33 cellular contexts compared by ENCODE assay signal in the genomic region with DNA sequence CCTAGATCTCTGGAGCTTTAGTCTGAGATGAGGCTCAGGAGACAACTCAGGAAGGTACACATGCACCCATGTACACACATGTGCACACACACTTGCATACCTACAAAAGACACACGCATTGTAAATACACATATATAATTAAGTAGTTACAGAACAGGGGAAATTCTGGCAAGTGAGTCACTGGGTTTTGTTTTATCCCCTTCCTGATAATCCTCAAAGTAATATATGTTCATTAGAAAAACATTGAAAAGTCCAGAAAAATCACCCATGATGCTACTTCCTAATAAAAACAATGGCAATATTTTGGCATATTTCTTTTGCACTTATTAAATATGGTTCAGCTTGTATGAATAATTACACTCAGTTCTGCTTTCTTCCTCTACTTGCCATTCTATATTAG.
DNase-seq lines count a peak whose midpoint lies in the region; FAIRE-seq and TF ChIP-seq lines count a peak whose summit lies in the region.
"Had no signal": no experiment of that assay in that cellular context is flagged by ENCODE, and none has a peak within 500 bp of the region (broad histone marks: within the 10 kb centered on the region; RNA-seq: fewer than 3 reads in every experiment).

No MANE protein-coding gene starts in this region.

- H3K27me3 ChIP-seq in endothelial cell of umbilical vein (ENCODE audit: control insufficient read depth in 2 of 2, insufficient read depth in 2 of 2, low read length in 2 of 2) = no peaks in the 10 kb centered on the region
- H3K27me3 ChIP-seq: BE2C; BLaER1; BLaER1 treated with 17β-estradiol and CSF1 and Interleukin-3, amounts not matched to agents 10 nM and 100 nM had no signal

- intact Hi-C loops in endothelial cell of umbilical vein (cut with micrococcal nuclease) = loop anchor here (5.0 kb wide), 2 partner anchors 102 to 207 kb away; no protein-coding TSS in a partner anchor
- intact Hi-C loops in OCI-LY7 (cut with micrococcal nuclease; ENCODE audit: unreplicated experiment) = no loop called here

- H3K27ac ChIP-seq in endothelial cell of umbilical vein (ENCODE audit: insufficient read depth, low read depth, low read length) = peak overlapping the region; percentile 30
- no peak overlapping the region for H3K27ac ChIP-seq in OCI-LY7 (ENCODE audit: low read depth, low read length, poor library complexity, severe bottlenecking)
- H3K27ac ChIP-seq: 22Rv1; A549; BLaER1; BLaER1 treated with 17β-estradiol and CSF1 and Interleukin-3, amounts not matched to agents 10 nM and 100 nM; C4-2B had no signal

- H3K9me3 ChIP-seq in endothelial cell of umbilical vein (replicated peaks; ENCODE audit: control insufficient read depth, insufficient read depth, low read length) (no peaks in the 10 kb centered on the region), OCI-LY7 (ENCODE audit: low read length) (no peaks in the 10 kb centered on the region)
- H3K9me3 ChIP-seq: BE2C, Caco-2 had no signal

- DNase-seq in dermis blood vessel endothelial cell (peak; percentile 52), endothelial cell of umbilical vein (ENCODE audit: low read depth, low spot score) (peak; percentile 79), lung microvascular endothelial cell (ENCODE audit: low read depth in 2 of 2) (peak; percentile 18 to 60), OCI-LY7 (ENCODE audit: low spot score) (no peak), NCI-H226 (no peak)
- DNase-seq in NK-92 treated with Interleukin-12 subunit alpha and Interleukin-12 subunit beta, amount 100 ng/mL, for 24 hours (lab: John Stamatoyannopoulos, UW) = no peak
- DNase-seq: 8988T; ACHN; AML-193; BE2C; C1 segment of cervical spinal cord; Caco-2; Calu3; CD4-positive, alpha-beta memory T cell; CD4-positive, alpha-beta T cell; CD4-positive, CD25-positive, alpha-beta regulatory T cell; CD8-positive, alpha-beta memory T cell; CD8-positive, alpha-beta T cell; COR-L47; DMS 273 treated with DMSO at 0.1 percent for 48 hours; DMS153; DMS53; DMS79; DMS79 treated with DMSO at 0.1 percent for 48 hours; DND-41; EL had no signal

- TF ChIP-seq POLR2A in endothelial cell of umbilical vein (IDR thresholded peaks at IDR 0.05; ENCODE audit: low read depth, low read length) = no peak

- no peak overlapping the region for H3K4me3 ChIP-seq in endothelial cell of umbilical vein (replicated peaks in 1 of 3; ENCODE audit: insufficient read depth in 1 of 3, low read depth in 1 of 3, low read length in 3 of 3)
- H3K4me3 ChIP-seq in OCI-LY7 (ENCODE audit: low read depth, low read length, poor library complexity, severe bottlenecking) = no peak overlapping the region
- H3K4me3 ChIP-seq: A549; BLaER1; BLaER1 treated with 17β-estradiol and CSF1 and Interleukin-3, amounts not matched to agents 10 nM and 100 nM had no signal

- no peaks in the 10 kb centered on the region for H3K9me1 ChIP-seq in endothelial cell of umbilical vein (replicated peaks; ENCODE audit: control insufficient read depth, extremely low read depth, insufficient read depth, low read length)

- no peak overlapping the region for H3K9ac ChIP-seq in endothelial cell of umbilical vein (replicated peaks; ENCODE audit: extremely low read depth, insufficient read depth, low read length)
- H3K9ac ChIP-seq: BLaER1; BLaER1 treated with 17β-estradiol and CSF1 and Interleukin-3, amounts not matched to agents 10 nM and 100 nM had no signal

- H3K4me1 ChIP-seq in endothelial cell of umbilical vein (ENCODE audit: control insufficient read depth, extremely low read depth, insufficient read depth, low read length) (peaks cover 31% of the 10 kb centered on the region), OCI-LY7 (ENCODE audit: insufficient read depth, low read length, poor library complexity, severe bottlenecking) (no peaks in the 10 kb centered on the region)
- H3K4me1 ChIP-seq: BE2C; BLaER1; BLaER1 treated with 17β-estradiol and CSF1 and Interleukin-3, amounts not matched to agents 10 nM and 100 nM; Caco-2 had no signal

- peak; percentile 33 for FAIRE-seq in endothelial cell of umbilical vein (lab: Jason Lieb, UNC)
- FAIRE-seq: A204.1, A549, D721Med had no signal

- dilution Hi-C loops in endothelial cell of umbilical vein (cut with MboI; ENCODE audit: extremely low pct_ligation_motif_present, low sequenced_read_pairs) = no loop called here

- CTCF ChIA-PET in endothelial cell of umbilical vein (lab: Charles Lee) (interaction anchor here (0.6 to 1.4 kb wide), 3 partner anchors 15 to 69 kb away, joined by 3 to 4 read pairs (median 4); no protein-coding TSS in a partner anchor), OCI-LY7 (lab: Charles Lee; ENCODE audit: unreplicated experiment) (no interaction called here)

- no peaks in the 10 kb centered on the region for H3K36me3 ChIP-seq in endothelial cell of umbilical vein (ENCODE audit: control insufficient read depth in 2 of 2, extremely low read depth in 1 of 2, insufficient read depth in 2 of 2, low read length in 2 of 2)
- no peaks in the 10 kb centered on the region for H3K36me3 ChIP-seq in OCI-LY7 (ENCODE audit: insufficient read depth, low read length)
- H3K36me3 ChIP-seq: BE2C; BLaER1; BLaER1 treated with 17β-estradiol and CSF1 and Interleukin-3, amounts not matched to agents 10 nM and 100 nM had no signal

- no peaks in the 10 kb centered on the region for H3K79me2 ChIP-seq in endothelial cell of umbilical vein (ENCODE audit: control insufficient read depth, insufficient read depth, low read length)
- H3K79me2 ChIP-seq in OCI-LY7 (ENCODE audit: insufficient read depth, low read depth, low read length) = no peaks in the 10 kb centered on the region

- TF ChIP-seq CTCF in endothelial cell of umbilical vein (IDR thresholded peaks at IDR 0.05; ENCODE audit: extremely low read depth in 1 of 2, insufficient read depth in 1 of 2, low read depth in 1 of 2, low read length in 2 of 2) = no peak
- TF ChIP-seq CTCF in OCI-LY7 (conservative IDR thresholded peaks at IDR 0.05; ENCODE audit: low read length) = no peak

- H2AFZ ChIP-seq in endothelial cell of umbilical vein (ENCODE audit: low read depth, low read length) = no peak overlapping the region
- H2AFZ ChIP-seq in OCI-LY7 (ENCODE audit: low read length) = no peak overlapping the region

- BruUV-seq in endothelial cell of umbilical vein (replicated peaks; lab: Mats Ljungman, UMichigan) (no TSS peak), OCI-LY7 (replicated peaks; lab: Mats Ljungman, UMichigan) (no TSS peak)

- peak overlapping the region; percentile 59 for H3K4me2 ChIP-seq in endothelial cell of umbilical vein (ENCODE audit: insufficient read depth, low read length)
- H3K4me2 ChIP-seq in OCI-LY7 (ENCODE audit: low read length) = no peak overlapping the region
- H3K4me2 ChIP-seq: A549; BLaER1; BLaER1 treated with 17β-estradiol and CSF1 and Interleukin-3, amounts not matched to agents 10 nM and 100 nM had no signal

- POLR2A ChIA-PET in endothelial cell of umbilical vein (lab: Charles Lee) = no interaction called here
- POLR2A ChIA-PET in OCI-LY7 (lab: Charles Lee) = no interaction called here

- H4K20me1 ChIP-seq in endothelial cell of umbilical vein (replicated peaks; ENCODE audit: control insufficient read depth, extremely low read depth, insufficient read depth, low read length) (no peaks in the 10 kb centered on the region), OCI-LY7 (ENCODE audit: insufficient read depth, low read length) (no peaks in the 10 kb centered on the region)
- H4K20me1 ChIP-seq: BLaER1; BLaER1 treated with 17β-estradiol and CSF1 and Interleukin-3, amounts not matched to agents 10 nM and 100 nM had no signal

- no peaks in the 10 kb centered on the region for H3K9me2 ChIP-seq in OCI-LY7 (ENCODE audit: insufficient read depth, low read length)

TF ChIP-seq in endothelial cell of umbilical vein, 7 proteins besides CTCF, POLR2A, EP300 and RAD21:
- TF ChIP-seq FOS (IDR thresholded peaks at IDR 0.05; ENCODE audit: borderline replicate concordance, insufficient read depth, low read length) = peak; percentile 77
- peak; percentile 22 for TF ChIP-seq GATA2 (IDR thresholded peaks at IDR 0.05; ENCODE audit: insufficient read depth, insufficient read length, low read depth, low read length)
- TF ChIP-seq MYC (IDR thresholded peaks at IDR 0.05; ENCODE audit: low read depth, low read length) = no peak
- TF ChIP-seq, protein P1, sequence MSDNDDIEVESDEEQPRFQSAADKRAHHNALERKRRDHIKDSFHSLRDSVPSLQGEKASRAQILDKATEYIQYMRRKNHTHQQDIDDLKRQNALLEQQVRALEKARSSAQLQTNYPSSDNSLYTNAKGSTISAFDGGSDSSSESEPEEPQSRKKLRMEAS (IDR thresholded peaks at IDR 0.05; ENCODE audit: insufficient read depth, insufficient read length) = no peak
- no peak for TF ChIP-seq POLR2AphosphoS5 (IDR thresholded peaks at IDR 0.05; ENCODE audit: insufficient read depth, low read depth, low read length)
- TF ChIP-seq EZH2 (IDR thresholded peaks at IDR 0.05; ENCODE audit: borderline replicate concordance, low read depth, low read length, severe bottlenecking) = no peak
- peak; percentile 30 for TF ChIP-seq JUN (IDR thresholded peaks at IDR 0.05; ENCODE audit: borderline replicate concordance, insufficient read depth, insufficient read length, low read depth)

Comparison
In these comparisons a context has a peak if more than half of its experiments do, and no peak if none do; other contexts are left out.
1. DNase-seq: peak in dermis blood vessel endothelial cell (single experiment), endothelial cell of umbilical vein (single experiment) and lung microvascular endothelial cell (2 of 2); none in OCI-LY7 (single experiment), NK-92 treated with Interleukin-12 subunit alpha and Interleukin-12 subunit beta, amount 100 ng/mL, for 24 hours (single experiment) and NCI-H226 (single experiment).